Comparison of ENCODE assay signal across 22 cellular contexts in the genomic region with DNA sequence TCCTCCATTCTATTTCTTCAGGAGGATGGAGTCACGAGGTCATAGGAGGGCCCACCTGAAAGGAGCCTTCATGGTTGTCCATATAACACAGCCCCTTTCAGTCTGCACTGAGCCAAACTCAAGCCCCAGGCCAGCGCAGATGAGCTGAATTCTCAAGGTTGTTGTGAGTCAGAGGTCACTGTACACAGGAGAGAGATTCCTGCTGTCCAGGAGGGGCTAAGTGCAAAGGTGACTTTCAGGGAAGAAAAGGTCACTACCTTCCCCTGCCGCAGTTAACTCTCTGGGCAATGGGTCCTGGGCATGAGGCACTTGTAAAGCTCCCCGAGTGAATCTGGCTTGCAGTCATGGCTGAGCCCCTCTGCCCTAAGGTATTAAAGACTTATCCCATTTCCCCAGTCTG.
A peak's percentile ranks its signal among the peaks of the same experiment; 100 is the strongest.
DNase-seq lines count a peak whose midpoint lies in the region; ATAC-seq, FAIRE-seq and TF ChIP-seq lines count a peak whose summit lies in the region.
"Had no signal": no experiment of that assay in that cellular context is flagged by ENCODE, and none has a peak within 500 bp of the region (broad histone marks: within the 10 kb centered on the region; RNA-seq: fewer than 3 reads in every experiment).

No MANE protein-coding gene starts in this region.

- TF ChIP-seq RAD21 in HepG2 (CRISPR knock-in tag; IDR thresholded peaks at IDR 0.05), result no peak

- no peaks in the 10 kb centered on the region for H4K20me1 ChIP-seq in HepG2 (ENCODE audit: insufficient read depth, low read length)
- H4K20me1 ChIP-seq: BLaER1 had no signal

- no peak overlapping the region for H3K9ac ChIP-seq in HepG2 (ENCODE audit: insufficient read depth, low read depth, low read length)
- H3K9ac ChIP-seq: BLaER1, GM23248 had no signal

- BruUV-seq in HepG2 (replicated peaks; lab: Mats Ljungman, UMichigan), result no TSS peak

- H3K4me2 ChIP-seq in HepG2 (ENCODE audit: low read depth, low read length), result no peak overlapping the region
- H3K4me2 ChIP-seq: BLaER1 had no signal

- H3K4me3 ChIP-seq in WERI-Rb-1 (ENCODE audit: low read depth, low read length) (no peak overlapping the region), dorsolateral prefrontal cortex (no peak overlapping the region), HepG2 (replicated peaks in 1 of 3; ENCODE audit: insufficient read depth in 1 of 3, low read depth in 2 of 3, low read length in 3 of 3) (no peak overlapping the region)
- H3K4me3 ChIP-seq: BLaER1, GM23248 had no signal

- no peak overlapping the region for H2AFZ ChIP-seq in HepG2 (ENCODE audit: low read length)
- H2AFZ ChIP-seq: GM23248 had no signal

- POLR2A ChIA-PET in HepG2 (lab: Yijun Ruan, JAX), result no interaction called here

- peaks cover 13% of the 10 kb centered on the region for H3K4me1 ChIP-seq in HepG2 (ENCODE audit: insufficient read depth, low read length)
- H3K4me1 ChIP-seq: Caco-2 had no signal

- 87% methylated on average over 4 of the region's 4 CpGs for WGBS in HepG2 (ENCODE audit: low lambda C conversion rate)

- no peaks in the 10 kb centered on the region for H3K9me3 Mint-ChIP-seq in activated naive CD4-positive, alpha-beta T cell treated with anti-CD3 and anti-CD28 coated beads, Interleukin-2, amount 50 U/mL, for 72 hours
- H3K9me3 Mint-ChIP-seq: CD8-positive, alpha-beta T cell had no signal

- no peaks in the 10 kb centered on the region for H3K79me2 ChIP-seq in HepG2 (ENCODE audit: insufficient read depth, low read length)

- no peak overlapping the region for H3K27ac Mint-ChIP-seq in activated naive CD4-positive, alpha-beta T cell treated with anti-CD3 and anti-CD28 coated beads, Interleukin-2, amount 50 U/mL, for 72 hours
- H3K27ac Mint-ChIP-seq: B cell; CD4-positive, CD25-positive, alpha-beta regulatory T cell; CD8-positive, alpha-beta T cell had no signal

- H3K27me3 ChIP-seq in WERI-Rb-1 (ENCODE audit: insufficient read depth, low read depth, severe bottlenecking), result no peaks in the 10 kb centered on the region
- no peaks in the 10 kb centered on the region for H3K27me3 ChIP-seq in dorsolateral prefrontal cortex
- no peaks in the 10 kb centered on the region for H3K27me3 ChIP-seq in HepG2 (ENCODE audit: control insufficient read depth in 1 of 2, insufficient read depth in 2 of 2, low read length in 2 of 2)
- H3K27me3 ChIP-seq: BLaER1 had no signal

- FAIRE-seq in HepG2 (lab: Jason Lieb, UNC), result no peak
- FAIRE-seq: A204.1, G401.6, GM12892, H1 had no signal

- H3K9me3 ChIP-seq in WERI-Rb-1 (ENCODE audit: severe bottlenecking) (no peaks in the 10 kb centered on the region), HepG2 (ENCODE audit: low read length) (no peaks in the 10 kb centered on the region)
- H3K9me3 ChIP-seq: BLaER1, Caco-2 had no signal

- CTCF ChIA-PET in HepG2 (lab: Yijun Ruan, JAX; ENCODE audit: low intra/inter-chr PET ratio, low total read pairs), result no interaction called here

- H3K27ac ChIP-seq in WERI-Rb-1 (no peak overlapping the region), dorsolateral prefrontal cortex (peak overlapping the region in 39 of 59 donors; percentile 2 to 90 (median 70)), HepG2 (ENCODE audit: extremely low read length, insufficient read depth, low read length) (no peak overlapping the region), temporal lobe (ENCODE audit: low read depth, low read length) (peak overlapping the region; percentile 42)
- H3K27ac ChIP-seq: 22Rv1, BLaER1, C4-2B, GM23248 had no signal

- no peak for ATAC-seq in HepG2
- ATAC-seq in activated naive CD4-positive, alpha-beta T cell treated with anti-CD3 and anti-CD28 coated beads, Interleukin-2, amount 50 U/mL, for 72 hours, result no peak
- no peak for ATAC-seq in SK-N-SH treated with all-trans-retinoic acid at 6 μM for 48 hours
- ATAC-seq: CD8-positive, alpha-beta T cell had no signal

- TF ChIP-seq POLR2A in HepG2 (IDR thresholded peaks at IDR 0.05; ENCODE audit: insufficient read depth in 1 of 2, low read depth in 2 of 2, low read length in 2 of 2), result no peak

- intact Hi-C loops in dorsolateral prefrontal cortex (cut with DNase I), result loop anchor here in 1 of 2 donors (10.0 kb wide), 1 partner anchor 45 kb away; no protein-coding TSS in a partner anchor
- intact Hi-C loops in HepG2 (cut with micrococcal nuclease; ENCODE audit: unreplicated experiment), result no loop called here

- TF ChIP-seq EP300 in HepG2 (IDR thresholded peaks at IDR 0.05; ENCODE audit: low read depth in 2 of 2, low read length in 2 of 2), result no peak
- no peak for TF ChIP-seq EP300 in HepG2 (CRISPR knock-in tag; IDR thresholded peaks at IDR 0.05; ENCODE audit: borderline replicate concordance)

- in situ Hi-C loops in HepG2 (cut with HindIII; ENCODE audit: extremely low pct_ligation_motif_present, low pct_unique_long_range_greater_than_20kb), result loop anchor here (25.0 kb wide), 1 partner anchor 748 kb away; no protein-coding TSS in a partner anchor

- TF ChIP-seq CTCF in WERI-Rb-1 (IDR thresholded peaks at IDR 0.05; ENCODE audit: low read depth, low read length) (no peak), dorsolateral prefrontal cortex (IDR thresholded peaks at IDR 0.05 in 54 of 56, conservative IDR thresholded peaks at IDR 0.05 in 2 of 56; ENCODE audit: low read depth in 1 of 56, partially characterized antibody in 56 of 56) (no peak), HepG2 (CRISPR knock-in tag; IDR thresholded peaks at IDR 0.05) (no peak)

- no peaks in the 10 kb centered on the region for H3K36me3 Mint-ChIP-seq in activated naive CD4-positive, alpha-beta T cell treated with anti-CD3 and anti-CD28 coated beads, Interleukin-2, amount 50 U/mL, for 72 hours
- H3K36me3 Mint-ChIP-seq: CD4-positive, CD25-positive, alpha-beta regulatory T cell; CD8-positive, alpha-beta T cell had no signal

- DNase-seq in WERI-Rb-1 (peak; percentile 41), dorsolateral prefrontal cortex (no peak), HepG2 (ENCODE audit: low spot score) (no peak)
- DNase-seq in activated CD4-positive, alpha-beta T cell treated with anti-CD3 and anti-CD28 coated beads for 1 hour, result no peak
- no peak for DNase-seq in activated naive CD4-positive, alpha-beta T cell treated with anti-CD3 and anti-CD28 coated beads, Interleukin-2, amount 50 U/mL, for 72 hours (ENCODE audit: low spot score in 2 of 2)
- DNase-seq: Caco-2; CD4-positive, CD25-positive, alpha-beta regulatory T cell; CD8-positive, alpha-beta T cell; DMS153; DND-41; GM23248; HCEC 1CT had no signal

- H3K36me3 ChIP-seq in WERI-Rb-1, result peaks cover 9% of the 10 kb centered on the region
- H3K36me3 ChIP-seq in HepG2 (replicated peaks in 1 of 2; ENCODE audit: control insufficient read depth in 1 of 2, insufficient read depth in 2 of 2, low read length in 2 of 2), result peaks cover 4 to 40% of the 10 kb centered on the region in 2 experiments

TF ChIP-seq in HepG2, 621 proteins besides CTCF, POLR2A, EP300 and RAD21 (continues in another document):
- TF ChIP-seq POGZ (CRISPR knock-in tag; IDR thresholded peaks at IDR 0.05) (no peak), ESRRA (CRISPR knock-in tag; IDR thresholded peaks at IDR 0.05; ENCODE audit: low read depth) (peak; percentile 67; the same call in 1 of the 2 replicates), NR2F6 (IDR thresholded peaks at IDR 0.05) (peak; percentile 52), NR2F6 (CRISPR knock-in tag; IDR thresholded peaks at IDR 0.05) (0 out of 2 replicates have a peak, but pooled peaks have one; percentile 33), NR2F1 (CRISPR knock-in tag; IDR thresholded peaks at IDR 0.05) (peak in 1 of 2 experiments; percentile 39; a peak in 1 of 4 replicates)
- TF ChIP-seq, protein P1, sequence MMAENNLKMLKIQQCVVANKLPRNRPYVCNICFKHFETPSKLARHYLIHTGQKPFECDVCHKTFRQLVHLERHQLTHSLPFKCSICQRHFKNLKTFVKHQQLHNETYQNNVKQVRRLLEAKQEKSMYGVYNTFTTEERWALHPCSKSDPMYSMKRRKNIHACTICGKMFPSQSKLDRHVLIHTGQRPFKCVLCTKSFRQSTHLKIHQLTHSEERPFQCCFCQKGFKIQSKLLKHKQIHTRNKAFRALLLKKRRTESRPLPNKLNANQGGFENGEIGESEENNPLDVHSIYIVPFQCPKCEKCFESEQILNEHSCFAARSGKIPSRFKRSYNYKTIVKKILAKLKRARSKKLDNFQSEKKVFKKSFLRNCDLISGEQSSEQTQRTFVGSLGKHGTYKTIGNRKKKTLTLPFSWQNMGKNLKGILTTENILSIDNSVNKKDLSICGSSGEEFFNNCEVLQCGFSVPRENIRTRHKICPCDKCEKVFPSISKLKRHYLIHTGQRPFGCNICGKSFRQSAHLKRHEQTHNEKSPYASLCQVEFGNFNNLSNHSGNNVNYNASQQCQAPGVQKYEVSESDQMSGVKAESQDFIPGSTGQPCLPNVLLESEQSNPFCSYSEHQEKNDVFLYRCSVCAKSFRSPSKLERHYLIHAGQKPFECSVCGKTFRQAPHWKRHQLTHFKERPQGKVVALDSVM (CRISPR knock-in tag; IDR thresholded peaks at IDR 0.05), result no peak

TF ChIP-seq in SK-N-SH treated with all-trans-retinoic acid at 6 μM for 48 hours, 23 proteins besides CTCF, POLR2A, EP300 and RAD21:
- TF ChIP-seq SNAI2 (CRISPR knock-in tag; IDR thresholded peaks at IDR 0.05) (no peak), ZFP30 (CRISPR knock-in tag; IDR thresholded peaks at IDR 0.05) (no peak), ZNF565 (CRISPR knock-in tag; conservative IDR thresholded peaks at IDR 0.05; ENCODE audit: low read depth) (no peak), GLIS3 (CRISPR knock-in tag; IDR thresholded peaks at IDR 0.05) (no peak)

Comparison
In these comparisons a context has a peak if more than half of its experiments do, and no peak if none do; other contexts are left out.
1. H3K27ac ChIP-seq: peak in dorsolateral prefrontal cortex (39 of 59) and temporal lobe (single experiment); none in WERI-Rb-1 (single experiment) and HepG2 (single experiment).